Comparison of ENCODE assay signal across 8 cellular contexts in the genomic region with DNA sequence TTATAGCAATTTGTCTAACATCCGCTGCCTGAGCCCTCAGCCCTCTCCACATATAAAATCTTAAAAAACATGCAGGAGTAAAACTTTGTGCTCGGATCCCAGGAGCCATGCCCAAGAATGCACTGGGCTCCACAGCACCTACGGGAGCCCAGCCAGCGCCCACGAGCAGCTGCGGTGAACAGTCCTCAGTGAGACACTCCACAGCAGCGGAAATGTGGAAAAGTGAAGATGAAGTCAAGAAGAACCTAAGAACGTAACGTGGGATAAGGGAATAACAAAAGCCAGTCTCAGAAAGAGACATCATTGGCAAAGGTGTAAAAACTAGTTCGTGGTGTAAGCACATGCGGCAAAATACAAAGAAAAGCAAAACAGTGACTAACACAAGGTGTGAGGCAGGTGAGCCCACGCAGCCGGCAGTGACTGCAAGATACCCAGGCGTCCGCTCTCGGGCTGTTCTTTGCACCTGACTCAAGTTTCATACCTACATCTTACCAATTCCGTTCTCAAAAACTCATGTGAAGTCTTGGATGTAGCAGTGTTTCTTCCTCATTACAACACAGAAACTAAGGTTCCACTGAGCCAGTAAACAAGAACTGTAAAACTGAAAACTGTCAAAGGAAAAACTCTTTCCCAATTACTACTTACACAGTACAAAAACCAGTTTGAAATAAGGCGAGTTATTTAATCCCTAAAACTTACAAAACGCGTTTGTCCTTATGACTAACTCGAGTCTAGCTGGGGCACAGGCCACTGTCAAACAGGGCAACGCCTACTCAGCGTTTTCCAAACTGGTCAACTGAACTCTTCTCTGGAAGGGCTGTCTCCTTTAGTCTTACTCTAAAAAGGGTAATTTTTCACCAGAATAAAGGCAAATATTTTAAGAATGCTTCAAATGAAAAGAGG. TPM values are rescaled to one million over a fixed set of nuclear protein-coding genes. Genes with fewer than 3 reads are reported as not detected.
DNase-seq lines count a peak whose midpoint lies in the region; ATAC-seq and FAIRE-seq lines count a peak whose summit lies in the region.

No MANE protein-coding gene starts in this region.

- ATAC-seq in HG03097 (IDR thresholded peaks at IDR 0.05; ENCODE audit: low FRiP score, unreplicated experiment) (no peak), GM21529 (IDR thresholded peaks at IDR 0.05; ENCODE audit: unreplicated experiment) (no peak)

- CTCF ChIA-PET in activated naive CD4-positive, alpha-beta T cell treated with anti-CD3 and anti-CD28 coated beads for 36 hours (lab: Charles Lee): interaction anchor here (0.7 to 1.0 kb wide), 3 partner anchors 20 to 895 kb away, joined by 4 to 7 read pairs (median 5); no protein-coding TSS in a partner anchor

- peak overlapping the region; percentile 80 for H3K4me3 Mint-ChIP-seq in activated naive CD4-positive, alpha-beta T cell treated with anti-CD3 and anti-CD28 coated beads for 36 hours

- peaks cover 9% of the 10 kb centered on the region for H3K27me3 ChIP-seq in iPS-18a (ENCODE audit: control insufficient read depth, insufficient read depth, low read length)

- peaks cover 55% of the 10 kb centered on the region for H3K4me1 Mint-ChIP-seq in activated naive CD4-positive, alpha-beta T cell treated with anti-CD3 and anti-CD28 coated beads for 36 hours (ENCODE audit: low read depth)

- no peak overlapping the region for H3K27ac ChIP-seq in iPS-18a (ENCODE audit: low read length)

- peak overlapping the region; percentile 89 for H3K27ac Mint-ChIP-seq in activated naive CD4-positive, alpha-beta T cell treated with anti-CD3 and anti-CD28 coated beads for 36 hours

- DNase-seq in COLO668 (lab: John Stamatoyannopoulos, UW; ENCODE audit: unreplicated experiment): peak; percentile 14
- DNase-seq in OCI-M1 (lab: John Stamatoyannopoulos, UW): peak; percentile 62
- peak; percentile 90 for DNase-seq in activated naive CD4-positive, alpha-beta T cell treated with anti-CD3 and anti-CD28 coated beads for 36 hours
- DNase-seq in stimulated activated CD4-positive, alpha-beta T cell treated with anti-CD3 and anti-CD28 coated beads, Interleukin-1b, Interleukin-23, amount 100 ng/mL, for 24 hours (ENCODE audit: low read depth in 4 of 4, low spot score in 1 of 4): peak in 3 of 4 experiments; percentile 45 to 69 (median 59)
- no peak for DNase-seq in GM19239 (ENCODE audit: insufficient read length, low spot score)

- peak overlapping the region; percentile 73 for H3K9ac ChIP-seq in iPS-18a (ENCODE audit: low read length)

- peaks cover 23% of the 10 kb centered on the region for H3K4me1 ChIP-seq in iPS-18a (ENCODE audit: control insufficient read depth, low read depth, low read length)

- no peaks in the 10 kb centered on the region for H3K9me3 Mint-ChIP-seq in activated naive CD4-positive, alpha-beta T cell treated with anti-CD3 and anti-CD28 coated beads for 36 hours

- H3K36me3 ChIP-seq in iPS-18a (ENCODE audit: control insufficient read depth, low read depth, low read length): no peaks in the 10 kb centered on the region

- H3K4me3 ChIP-seq in iPS-18a (ENCODE audit: low read length): peak overlapping the region; percentile 91

- H3K36me3 Mint-ChIP-seq in activated naive CD4-positive, alpha-beta T cell treated with anti-CD3 and anti-CD28 coated beads for 36 hours (ENCODE audit: low read depth): peaks cover 41% of the 10 kb centered on the region

- H3K27me3 Mint-ChIP-seq in activated naive CD4-positive, alpha-beta T cell treated with anti-CD3 and anti-CD28 coated beads for 36 hours (ENCODE audit: low read depth): no peaks in the 10 kb centered on the region

- no peaks in the 10 kb centered on the region for H3K9me3 ChIP-seq in iPS-18a (ENCODE audit: control insufficient read depth, low read depth, low read length)

- intact Hi-C loops in activated naive CD4-positive, alpha-beta T cell treated with anti-CD3 and anti-CD28 coated beads for 36 hours (cut with micrococcal nuclease): loop anchor here (1.0 to 10.0 kb wide), 10 partner anchors 18 to 979 kb away; a partner anchor contains a TSS

- no peak for FAIRE-seq in GM19239 (lab: Jason Lieb, UNC)

RNA-seq across cellular contexts. Expression of a gene that starts 1.7 kb away (rescaled TPM):
- 10 to 100 TPM; 32.6 to 35.2 TPM for total RNA-seq in activated naive CD4-positive, alpha-beta T cell treated with anti-CD3 and anti-CD28 coated beads for 36 hours

RNA-seq across cellular contexts. Expression of a gene that starts 55.5 kb away (rescaled TPM):
- total RNA-seq in activated naive CD4-positive, alpha-beta T cell treated with anti-CD3 and anti-CD28 coated beads for 36 hours: 10 to 100 TPM; 37.2 to 40.0 TPM
